Comparison of ENCODE assay signal across 17 cellular contexts in the genomic region with DNA sequence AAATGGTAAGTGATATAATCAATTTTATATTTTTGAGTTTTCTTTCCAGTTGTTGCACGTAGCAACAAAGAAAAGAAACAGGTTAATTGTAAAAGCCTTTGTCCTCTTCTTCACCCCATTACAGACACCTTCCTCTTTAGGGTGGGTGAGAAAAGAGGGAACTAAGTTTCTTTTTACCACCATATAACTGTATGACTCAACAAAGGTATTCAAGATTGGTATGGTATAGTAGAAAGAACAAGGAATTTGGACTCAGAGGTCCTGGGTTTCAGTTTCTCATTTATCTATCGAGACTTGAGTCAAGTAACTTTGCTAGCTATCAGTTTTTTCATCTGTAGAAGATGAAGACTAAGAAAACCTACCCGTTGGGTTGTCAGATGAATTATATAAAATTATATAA. TPM values are rescaled to one million over a fixed set of nuclear protein-coding genes. Genes with fewer than 3 reads are reported as not detected.
A peak's percentile ranks its signal among the peaks of the same experiment; 100 is the strongest.
DNase-seq lines count a peak whose midpoint lies in the region; ATAC-seq, FAIRE-seq and TF ChIP-seq lines count a peak whose summit lies in the region.
"Had no signal": no experiment of that assay in that cellular context is flagged by ENCODE, and none has a peak within 500 bp of the region (broad histone marks: within the 10 kb centered on the region; RNA-seq: fewer than 3 reads in every experiment).

No MANE protein-coding gene starts in this region.

- no peak for DNase-seq in GM18507 (ENCODE audit: extremely low spot score, insufficient read length, low read depth)
- DNase-seq in GM20000 (ENCODE audit: low spot score) = peak; percentile 32
- peak; percentile 83 for DNase-seq in NOMO-1 treated with DMSO at 0.1 percent for 48 hours (lab: John Stamatoyannopoulos, UW; ENCODE audit: unreplicated experiment)
- no peak for DNase-seq in Peyer's patch
- DNase-seq in colonic mucosa = no peak
- DNase-seq in SHP77 treated with DMSO at 0.1 percent for 48 hours (lab: John Stamatoyannopoulos, UW) = no peak
- DNase-seq in NCI-H82 (lab: John Stamatoyannopoulos, UW) = no peak
- DNase-seq: activated gamma-delta T cell treated with Interleukin-2 at 50 U/mL for 16 hours; CD8-positive, alpha-beta T cell; NCI-H1105 treated with DMSO at 0.1 percent for 48 hours; stimulated activated CD4-positive, alpha-beta T cell treated with anti-CD3 and anti-CD28 coated beads, Interleukin-2, amount 100 ng/mL, for 48 hours had no signal

- intact Hi-C loops in colonic mucosa (cut with DNase I) = no loop called here

- ATAC-seq in HG03039 (IDR thresholded peaks at IDR 0.05; ENCODE audit: unreplicated experiment) = peak; percentile 58
- ATAC-seq: CD8-positive, alpha-beta T cell had no signal

- no peaks in the 10 kb centered on the region for H3K27me3 ChIP-seq in Peyer's patch
- no peaks in the 10 kb centered on the region for H3K27me3 ChIP-seq in colonic mucosa

- H3K9me3 ChIP-seq in Peyer's patch = no peaks in the 10 kb centered on the region
- no peaks in the 10 kb centered on the region for H3K9me3 ChIP-seq in colonic mucosa
- H3K9me3 ChIP-seq: thoracic aorta had no signal

- FAIRE-seq in GM18507 (lab: Jason Lieb, UNC) = peak; percentile 59

- no peak overlapping the region for H3K9ac ChIP-seq in colonic mucosa (ENCODE audit: low read depth in 2 of 2, low read length in 2 of 2)

- H3K27ac ChIP-seq in Peyer's patch (peak overlapping the region in 1 of 4 donors; percentile 26), colonic mucosa (no peak overlapping the region)
- H3K27ac ChIP-seq: HL-60, thoracic aorta had no signal

- H3K4me3 ChIP-seq in Peyer's patch (no peak overlapping the region), colonic mucosa (no peak overlapping the region)
- H3K4me3 ChIP-seq: thoracic aorta had no signal

- no peaks in the 10 kb centered on the region for H3K36me3 ChIP-seq in Peyer's patch
- no peaks in the 10 kb centered on the region for H3K36me3 ChIP-seq in colonic mucosa
- H3K36me3 ChIP-seq: thoracic aorta had no signal

- no peak for TF ChIP-seq CTCF in GM20000 (IDR thresholded peaks at IDR 0.05; ENCODE audit: extremely low read depth, missing control alignments)
- TF ChIP-seq CTCF in Peyer's patch (IDR thresholded peaks at IDR 0.05) = no peak
- TF ChIP-seq CTCF in colonic mucosa (IDR thresholded peaks at IDR 0.05) = no peak

- TF ChIP-seq POLR2A in Peyer's patch (IDR thresholded peaks at IDR 0.05) = no peak

- H3K4me1 ChIP-seq in Peyer's patch = peaks cover 0 to 4% (median 2%) of the 10 kb centered on the region in 4 donors
- no peaks in the 10 kb centered on the region for H3K4me1 ChIP-seq in colonic mucosa

RNA-seq across cellular contexts. Expression of gene LEMD3, which starts 5.6 kb away (rescaled TPM):
- total RNA-seq in Peyer's patch (10 to 100 TPM; 17.9 to 51.7 (median 44.3) TPM), colonic mucosa (10 to 100 TPM; 28.9 to 35.6 TPM)

RNA-seq across cellular contexts. Expression of gene WIF1, which starts 42.6 kb away (rescaled TPM):
- under 1 TPM in 1 of 4 donors, not detected in 3; 0.85 TPM for total RNA-seq in Peyer's patch
- total RNA-seq in colonic mucosa = under 1 TPM in 1 of 2 donors, not detected in 1; 0.20 TPM
- total RNA-seq: CD8-positive, alpha-beta T cell; glomerular endothelial cell; liver; osteocyte; thoracic aorta had no signal

Comparison
In these comparisons a context has a peak if more than half of its experiments do, and no peak if none do; other contexts are left out.
1. DNase-seq: peak in GM20000 (single experiment) and NOMO-1 treated with DMSO at 0.1 percent for 48 hours (single experiment); none in GM18507 (single experiment), Peyer's patch (0 of 3), colonic mucosa (single experiment), SHP77 treated with DMSO at 0.1 percent for 48 hours (single experiment) and NCI-H82 (single experiment).